In genomic region chr5:139147743-139148079, GRCh38 we compare ENCODE assay signal across 7 cellular contexts. TPM values are rescaled to one million over a fixed set of nuclear protein-coding genes. Genes with fewer than 3 reads are reported as not detected.
A peak's percentile ranks its signal among the peaks of the same experiment; 100 is the strongest.
DNase-seq lines count a peak whose midpoint lies in the region; FAIRE-seq and TF ChIP-seq lines count a peak whose summit lies in the region.

No MANE protein-coding gene starts in this region.

- DNase-seq in LHCN-M2 (ENCODE audit: low read depth) (peak; percentile 54), astrocyte of the cerebellum (ENCODE audit: low read depth) (peak; percentile 75), iris pigment epithelial cell (ENCODE audit: low read depth) (peak; percentile 34), thyroid gland (peak; percentile 71 to 80), T-helper 2 cell (no peak), HTR-8/SVneo (ENCODE audit: insufficient read length, low spot score) (no peak), HEK293T (ENCODE audit: extremely low spot score) (no peak)

- 2 to 9% methylated on average over 2 of the region's 2 CpGs for WGBS in thyroid gland, 2 donors

- FAIRE-seq in HTR-8/SVneo (lab: Jason Lieb, UNC), result no peak

- no peaks in the 10 kb centered on the region for H3K36me3 ChIP-seq in thyroid gland

- H3K9me3 ChIP-seq in thyroid gland, result no peaks in the 10 kb centered on the region

- H3K27ac ChIP-seq in thyroid gland, result peak overlapping the region; percentile 3 to 81 (median 68)

- TF ChIP-seq CTCF in astrocyte of the cerebellum (IDR thresholded peaks at IDR 0.05; ENCODE audit: low read depth, low read length, missing control alignments) (no peak), thyroid gland (IDR thresholded peaks at IDR 0.05) (no peak)

- intact Hi-C loops in thyroid gland (cut with DNase I), result no loop called here

- TF ChIP-seq POLR2A in thyroid gland (IDR thresholded peaks at IDR 0.05), result no peak

- in situ Hi-C loops in astrocyte of the cerebellum (cut with HindIII; ENCODE audit: low sequenced_read_pairs), result no loop called here

- no peaks in the 10 kb centered on the region for H3K27me3 ChIP-seq in thyroid gland

- peaks cover 45 to 65% of the 10 kb centered on the region in 2 donors for H3K4me1 ChIP-seq in thyroid gland

- CTCF ChIA-PET in HEK293T (lab: Yijun Ruan, JAX), result no interaction called here

- no peak overlapping the region for H3K4me3 ChIP-seq in astrocyte of the cerebellum (ENCODE audit: low read depth, low read length)
- H3K4me3 ChIP-seq in thyroid gland (replicated peaks in 1 of 3), result no peak overlapping the region

- POLR2A ChIA-PET in HEK293T (lab: Yijun Ruan, JAX), result interaction anchor here (0.9 to 3.0 kb wide), 2 partner anchors 51 to 55 kb away, joined by 3 to 6 read pairs; partner anchors contain the start of gene SIL1

TF ChIP-seq in HEK293T, 16 proteins besides CTCF, POLR2A, EP300 and RAD21:
- TF ChIP-seq ARNT (IDR thresholded peaks at IDR 0.05) (no peak), LEF1 (IDR thresholded peaks at IDR 0.05; ENCODE audit: borderline replicate concordance) (no peak), CTBP1 (IDR thresholded peaks at IDR 0.05; ENCODE audit: borderline replicate concordance) (no peak), FOXA1 (IDR thresholded peaks at IDR 0.05) (no peak), HDGF (IDR thresholded peaks at IDR 0.05; ENCODE audit: borderline replicate concordance) (no peak), FOXK2 (IDR thresholded peaks at IDR 0.05) (no peak), ZNF384 (IDR thresholded peaks at IDR 0.05) (no peak), NFRKB (IDR thresholded peaks at IDR 0.05) (no peak), SP1 (IDR thresholded peaks at IDR 0.05) (no peak), BHLHE40 (IDR thresholded peaks at IDR 0.05; ENCODE audit: borderline replicate concordance) (no peak), PKNOX1 (IDR thresholded peaks at IDR 0.05) (no peak), ELF4 (IDR thresholded peaks at IDR 0.05) (no peak), L3MBTL2 (conservative IDR thresholded peaks at IDR 0.05) (no peak), SUZ12 (IDR thresholded peaks at IDR 0.05) (no peak)

RNA-seq across cellular contexts. Expression of gene SIL1, which starts 50.5 kb away (rescaled TPM):
- 37.0 and 41.4 TPM in 2 replicates for total RNA-seq in LHCN-M2 (2014; rRNA removed)
- 53.0 TPM for polyA plus RNA-seq in LHCN-M2 (2012)
- 100 to 1,000 TPM in 2 of 4 donors, 10 to 100 TPM in 2; 57.5 to 103 (median 81.7) TPM for total RNA-seq in thyroid gland

Comparison
In these comparisons a context has a peak if more than half of its experiments do, and no peak if none do; other contexts are left out.
1. DNase-seq: peak in LHCN-M2 (single experiment), astrocyte of the cerebellum (single experiment), iris pigment epithelial cell (single experiment) and thyroid gland (2 of 2); none in T-helper 2 cell (0 of 5), HTR-8/SVneo (single experiment) and HEK293T (single experiment).